Comparison of ENCODE assay signal across 8 cellular contexts in the genomic region with DNA sequence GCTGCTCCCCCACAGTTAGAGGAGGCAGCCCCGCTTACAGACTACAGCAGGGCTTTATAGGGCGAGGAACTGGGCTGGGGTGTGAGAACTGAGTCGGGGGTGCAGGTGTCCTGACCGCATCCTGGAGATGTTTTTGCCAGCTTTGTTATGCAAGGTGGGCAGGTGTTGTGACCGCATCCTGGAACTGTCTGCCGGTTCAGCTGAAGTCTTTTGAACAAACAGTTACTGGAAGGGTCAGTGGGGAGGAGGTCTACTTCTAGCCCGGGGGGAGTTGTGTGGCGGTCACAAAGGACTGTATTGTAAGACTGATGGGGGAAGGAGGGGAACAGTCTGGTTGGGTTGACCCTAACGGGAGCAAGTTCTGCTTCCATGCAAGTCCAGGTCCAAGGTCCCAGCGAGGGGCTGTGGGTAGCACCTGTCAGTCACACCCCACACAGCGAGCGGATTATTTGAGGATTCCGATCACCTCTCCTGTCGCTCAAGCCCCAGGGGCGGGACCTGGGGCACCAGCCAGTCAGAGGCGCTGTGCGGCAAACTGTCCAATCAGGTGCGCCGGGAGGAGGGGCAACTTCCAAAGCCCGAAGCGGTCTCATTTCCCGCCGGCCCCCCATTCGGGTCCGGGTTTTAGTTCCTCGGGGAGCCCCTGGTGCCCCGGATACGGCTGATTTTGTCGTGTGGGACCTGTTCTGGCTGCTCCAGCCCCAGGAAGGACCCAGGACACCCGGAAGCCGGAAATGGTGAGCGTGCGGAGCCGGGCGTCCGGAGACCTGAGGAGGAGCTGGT. TPM values are rescaled to one million over a fixed set of nuclear protein-coding genes. Genes with fewer than 3 reads are reported as not detected.
DNase-seq lines count a peak whose midpoint lies in the region; ATAC-seq and TF ChIP-seq lines count a peak whose summit lies in the region.

ZNF101 (plus strand) TSS at position 610 of the 783 bp plus-strand sequence; CDS start at position 735, 125 bp downstream.

- H3K4me3 ChIP-seq in testis: peak within 1 kb of the TSS; percentile 90 to 91

- peak within 1 kb of the TSS; percentile 92 for H3K4me3 Mint-ChIP-seq in activated naive CD4-positive, alpha-beta T cell treated with anti-CD3 and anti-CD28 coated beads, Interleukin-2, amount 50 U/mL, for 24 hours

- peak within 1 kb of the TSS; percentile 76 to 84 for H3K27ac ChIP-seq in testis

- H3K36me3 Mint-ChIP-seq in activated naive CD4-positive, alpha-beta T cell treated with anti-CD3 and anti-CD28 coated beads, Interleukin-2, amount 50 U/mL, for 24 hours: peaks cover 8% of the 10 kb centered on the region

- intact Hi-C loops in testis (cut with DNase I; ENCODE audit: low total_unique reads): no loop called here

- H3K4me1 ChIP-seq in testis: peaks cover 5% of the 10 kb centered on the region

- WGBS in testis, 2 donors: 3 to 5% methylated on average over 17 to 32 of the region's 36 CpGs

- H3K4me1 Mint-ChIP-seq in activated naive CD4-positive, alpha-beta T cell treated with anti-CD3 and anti-CD28 coated beads, Interleukin-2, amount 50 U/mL, for 24 hours: peaks cover 26% of the 10 kb centered on the region

- H3K27me3 ChIP-seq in testis: no peaks in the 10 kb centered on the region

- peak; percentile 72 for ATAC-seq in HG02642 (IDR thresholded peaks at IDR 0.05; ENCODE audit: poor library complexity, unreplicated experiment)
- peak; percentile 80 for ATAC-seq in omental fat pad (ENCODE audit: low FRiP score)

- peak; percentile 75 for TF ChIP-seq POLR2A in GM10847 (IDR thresholded peaks at IDR 0.05; ENCODE audit: extremely low read depth, insufficient read length)
- TF ChIP-seq POLR2A in testis (IDR thresholded peaks at IDR 0.05): no peak

- no peaks in the 10 kb centered on the region for H3K9me3 Mint-ChIP-seq in activated naive CD4-positive, alpha-beta T cell treated with anti-CD3 and anti-CD28 coated beads, Interleukin-2, amount 50 U/mL, for 24 hours

- H3K9me3 ChIP-seq in testis: no peaks in the 10 kb centered on the region

- H3K36me3 ChIP-seq in testis (ENCODE audit: low read depth, missing control alignments): no peaks in the 10 kb centered on the region

- TF ChIP-seq CTCF in omental fat pad (IDR thresholded peaks at IDR 0.05) (no peak), testis (IDR thresholded peaks at IDR 0.05) (no peak)

- H3K27me3 Mint-ChIP-seq in activated naive CD4-positive, alpha-beta T cell treated with anti-CD3 and anti-CD28 coated beads, Interleukin-2, amount 50 U/mL, for 24 hours: no peaks in the 10 kb centered on the region

- peak within 1 kb of the TSS; percentile 96 for H3K27ac Mint-ChIP-seq in activated naive CD4-positive, alpha-beta T cell treated with anti-CD3 and anti-CD28 coated beads, Interleukin-2, amount 50 U/mL, for 24 hours

- DNase-seq in NCI-H1105 (lab: John Stamatoyannopoulos, UW) (peak; percentile 95), SKM-1 (lab: John Stamatoyannopoulos, UW; ENCODE audit: unreplicated experiment) (peak; percentile 83), glomerular visceral epithelial cell (ENCODE audit: extremely low spot score) (peak; percentile 94), omental fat pad (ENCODE audit: low spot score) (peak; percentile 76), testis (peak; percentile 97)

RNA-seq across cellular contexts. Expression of gene ZNF101, which starts in this region (rescaled TPM):
- total RNA-seq in omental fat pad: 1 to 10 TPM; 3.0 to 9.1 (median 6.3) TPM
- 10 to 100 TPM in 1 of 2 donors, 1 to 10 TPM in 1; 9.2 to 12.0 TPM for total RNA-seq in testis
- polyA plus RNA-seq in testis (ENCODE audit: insufficient read depth, low read depth, low replicate concordance): 15.6 TPM

Comparison
In these comparisons a context has a peak if more than half of its experiments do, and no peak if none do; other contexts are left out.
1. Peak in every context shown above with its lines: DNase-seq, ATAC-seq, H3K4me3 ChIP-seq and H3K27ac ChIP-seq.